1 cellular context compared by ENCODE assay signal in genomic region chr5:41172012-41172411, GRCh38.
TF ChIP-seq lines count a peak whose summit lies in the region.

No MANE protein-coding gene starts in this region.

TF ChIP-seq in HepG2, 621 proteins besides CTCF, POLR2A, EP300 and RAD21 (continued from another document):
- TF ChIP-seq TRIM22 (IDR thresholded peaks at IDR 0.05) (no peak), SP5 (CRISPR knock-in tag; IDR thresholded peaks at IDR 0.05; ENCODE audit: borderline replicate concordance, low read depth) (no peak)
TF ChIP-seq in HepG2: peak in this region for 0.
